Comparison of ENCODE assay signal across 2 cellular contexts in genomic region chrX:55507699-55508098, GRCh38. TPM values are rescaled to one million over a fixed set of nuclear protein-coding genes. Genes with fewer than 3 reads are reported as not detected.
"Had no signal": no experiment of that assay in that cellular context is flagged by ENCODE, and none has a peak within 500 bp of the region (broad histone marks: within the 10 kb centered on the region; RNA-seq: fewer than 3 reads in every experiment).

No MANE protein-coding gene starts in this region.

RNA-seq across cellular contexts. Expression of gene USP51, which starts 18.1 kb away (rescaled TPM):
- total RNA-seq: HepG2, HT-29 had no signal
- polyA plus RNA-seq: HepG2 had no signal

RNA-seq across cellular contexts. Expression of gene MAGEH1, which starts 55.8 kb away (rescaled TPM):
- total RNA-seq: HT-29 had no signal
